In genomic region chr1:155322953-155323728, GRCh38 we compare ENCODE assay signal across 8 cellular contexts. TPM values are rescaled to one million over a fixed set of nuclear protein-coding genes. Genes with fewer than 3 reads are reported as not detected.
DNase-seq lines count a peak whose midpoint lies in the region; ATAC-seq and TF ChIP-seq lines count a peak whose summit lies in the region.

No MANE protein-coding gene starts in this region.

- peak overlapping the region; percentile 94 for H3K4me3 Mint-ChIP-seq in Caco-2 (ENCODE audit: unreplicated experiment)
- H3K4me3 Mint-ChIP-seq in activated T-helper 17 cell treated with anti-CD3 and anti-CD28 coated beads, Interleukin-2, amount 50 U/mL, for 72 hours: peak overlapping the region; percentile 75
- H3K4me3 Mint-ChIP-seq in naive thymus-derived CD4-positive, alpha-beta T cell: peak overlapping the region; percentile 80 to 91 (median 89)

- peak overlapping the region; percentile 89 for H3K27ac ChIP-seq in Karpas-422 (ENCODE audit: low read length)
- H3K27ac ChIP-seq in naive thymus-derived CD4-positive, alpha-beta T cell (ENCODE audit: low read depth, low read length): peak overlapping the region; percentile 90

- peaks cover 81% of the 10 kb centered on the region for H3K36me3 Mint-ChIP-seq in Caco-2 (ENCODE audit: insufficient read depth, unreplicated experiment)
- H3K36me3 Mint-ChIP-seq in activated T-helper 17 cell treated with anti-CD3 and anti-CD28 coated beads, Interleukin-2, amount 50 U/mL, for 72 hours (ENCODE audit: low read depth): peaks cover 35% of the 10 kb centered on the region
- H3K36me3 Mint-ChIP-seq in naive thymus-derived CD4-positive, alpha-beta T cell: peaks cover 0 to 9% (median 0%) of the 10 kb centered on the region in 5 donors

- no peaks in the 10 kb centered on the region for H3K9me2 ChIP-seq in Karpas-422 (replicated peaks; ENCODE audit: insufficient read depth, low read length)

- no peaks in the 10 kb centered on the region for H3K9me3 Mint-ChIP-seq in Caco-2 (ENCODE audit: unreplicated experiment)
- H3K9me3 Mint-ChIP-seq in activated T-helper 17 cell treated with anti-CD3 and anti-CD28 coated beads, Interleukin-2, amount 50 U/mL, for 72 hours: no peaks in the 10 kb centered on the region
- H3K9me3 Mint-ChIP-seq in naive thymus-derived CD4-positive, alpha-beta T cell: no peaks in the 10 kb centered on the region

- H3K9me3 ChIP-seq in Caco-2: no peaks in the 10 kb centered on the region
- no peaks in the 10 kb centered on the region for H3K9me3 ChIP-seq in Karpas-422 (ENCODE audit: low read length)
- H3K9me3 ChIP-seq in naive thymus-derived CD4-positive, alpha-beta T cell (ENCODE audit: control insufficient read depth in 2 of 3, low read length in 3 of 3): no peaks in the 10 kb centered on the region

- CTCF ChIA-PET in Caco-2 (lab: Charles Lee): interaction anchor here (0.6 to 3.1 kb wide), 15 partner anchors 15 to 367 kb away, joined by 3 to 34 read pairs (median 6); partner anchors contain the start of genes CLK2 and FDPS
- CTCF ChIA-PET in naive thymus-derived CD4-positive, alpha-beta T cell (lab: Charles Lee): interaction anchor here (0.6 to 9.4 kb wide), 15 partner anchors 9 to 542 kb away, joined by 3 to 105 read pairs (median 4); partner anchors contain the start of genes ENTREP3 and FDPS

- H2AFZ ChIP-seq in Karpas-422 (ENCODE audit: low read length): no peak overlapping the region; the same call in 1 of the 2 replicates

- no peaks in the 10 kb centered on the region for H3K27me3 ChIP-seq in Caco-2 (replicated peaks; ENCODE audit: control insufficient read depth, insufficient read depth, low read length)
- no peaks in the 10 kb centered on the region for H3K27me3 ChIP-seq in Karpas-422 (ENCODE audit: low read length)
- H3K27me3 ChIP-seq in naive thymus-derived CD4-positive, alpha-beta T cell (ENCODE audit: control insufficient read depth in 2 of 2, insufficient read depth in 2 of 2, low read length in 2 of 2): no peaks in the 10 kb centered on the region

- peak overlapping the region; percentile 98 for H3K4me2 ChIP-seq in Karpas-422 (ENCODE audit: low read depth, low read length, poor library complexity, severe bottlenecking)

- intact Hi-C loops in Caco-2 (cut with micrococcal nuclease; ENCODE audit: unreplicated experiment): loop anchor here (1.0 to 10.0 kb wide), 6 partner anchors 15 to 272 kb away; partner anchors contain the start of genes CLK2, FDPS, HCN3 and SCAMP3
- intact Hi-C loops in naive thymus-derived CD4-positive, alpha-beta T cell (cut with micrococcal nuclease): loop anchor here (1.0 to 10.0 kb wide), 17 partner anchors 15 to 1016 kb away; partner anchors contain the start of genes ASH1L (in 2 of the 2), CLK2 (in 2 of the 2), FDPS (in 2 of the 2) and HCN3 (in 2 of the 2)

- H3K79me2 ChIP-seq in Karpas-422 (ENCODE audit: low read length): no peaks in the 10 kb centered on the region

- H3K4me3 ChIP-seq in Caco-2 (ENCODE audit: low read depth, low read length) (peak overlapping the region; percentile 88), Karpas-422 (ENCODE audit: low read length) (peak overlapping the region; percentile 96)
- peak overlapping the region; percentile 100 for H3K4me3 ChIP-seq in naive thymus-derived CD4-positive, alpha-beta T cell (ENCODE audit: low read length)

- H3K9ac ChIP-seq in Karpas-422 (ENCODE audit: low read length): peak overlapping the region; percentile 99

- no peaks in the 10 kb centered on the region for H3K27me3 Mint-ChIP-seq in Caco-2 (ENCODE audit: insufficient read depth, unreplicated experiment)
- H3K27me3 Mint-ChIP-seq in activated T-helper 17 cell treated with anti-CD3 and anti-CD28 coated beads, Interleukin-2, amount 50 U/mL, for 72 hours: no peaks in the 10 kb centered on the region
- H3K27me3 Mint-ChIP-seq in naive thymus-derived CD4-positive, alpha-beta T cell: no peaks in the 10 kb centered on the region

- H3K4me1 Mint-ChIP-seq in Caco-2 (ENCODE audit: low read depth, unreplicated experiment): peaks cover 16% of the 10 kb centered on the region
- H3K4me1 Mint-ChIP-seq in activated T-helper 17 cell treated with anti-CD3 and anti-CD28 coated beads, Interleukin-2, amount 50 U/mL, for 72 hours: peaks cover 19% of the 10 kb centered on the region
- peaks cover 24 to 40% (median 31%) of the 10 kb centered on the region in 7 donors for H3K4me1 Mint-ChIP-seq in naive thymus-derived CD4-positive, alpha-beta T cell

- no TSS peak for BruUV-seq in Caco-2 (replicated peaks; lab: Mats Ljungman, UMichigan)

- POLR2A ChIA-PET in Caco-2 (lab: Charles Lee): interaction anchor here (0.5 to 1.3 kb wide), 8 partner anchors 15 to 351 kb away, joined by 3 to 16 read pairs (median 3); partner anchors contain the start of genes CLK2, ENTREP3, FDPS and HCN3
- POLR2A ChIA-PET in naive thymus-derived CD4-positive, alpha-beta T cell (lab: Charles Lee): interaction anchor here (0.6 to 3.9 kb wide), 17 partner anchors 13 to 1401 kb away, joined by 3 to 18 read pairs (median 5); partner anchors contain the start of genes ASH1L, CLK2, FDPS and SCAMP3

- H3K4me1 ChIP-seq in Caco-2 (peaks cover 11% of the 10 kb centered on the region), Karpas-422 (ENCODE audit: low read length) (peaks cover 40% of the 10 kb centered on the region)
- peaks cover 0 to 12% of the 10 kb centered on the region in 2 donors for H3K4me1 ChIP-seq in naive thymus-derived CD4-positive, alpha-beta T cell (ENCODE audit: control insufficient read depth in 2 of 2, insufficient read depth in 2 of 2, low read length in 2 of 2)

- H3K36me3 ChIP-seq in Caco-2 (ENCODE audit: control insufficient read depth, insufficient read depth, low read length): peaks cover 1% of the 10 kb centered on the region
- peaks cover 12% of the 10 kb centered on the region; the same call in 1 of the 2 replicates for H3K36me3 ChIP-seq in Karpas-422 (ENCODE audit: insufficient read depth, low read length)
- H3K36me3 ChIP-seq in naive thymus-derived CD4-positive, alpha-beta T cell (ENCODE audit: control insufficient read depth in 2 of 3, insufficient read depth in 3 of 3, low read length in 3 of 3): peaks cover 0 to 7% (median 0%) of the 10 kb centered on the region in 3 experiments

- peak overlapping the region; percentile 88 for H3K27ac Mint-ChIP-seq in Caco-2 (ENCODE audit: unreplicated experiment)
- no peak overlapping the region for H3K27ac Mint-ChIP-seq in activated T-helper 17 cell treated with anti-CD3 and anti-CD28 coated beads, Interleukin-2, amount 50 U/mL, for 72 hours
- peak overlapping the region in 5 of 9 donors; percentile 8 to 86 (median 85) for H3K27ac Mint-ChIP-seq in naive thymus-derived CD4-positive, alpha-beta T cell

- TF ChIP-seq CTCF in Caco-2 (IDR thresholded peaks at IDR 0.05; ENCODE audit: insufficient read depth in 1 of 2, low read depth in 1 of 2, low read length in 1 of 2, severe bottlenecking in 1 of 2, unreplicated experiment in 1 of 2): peak; percentile 92 to 93

- ATAC-seq in GM21529 (IDR thresholded peaks at IDR 0.05; ENCODE audit: unreplicated experiment): peak; percentile 48
- ATAC-seq in activated T-helper 17 cell treated with anti-CD3 and anti-CD28 coated beads, Interleukin-2, amount 50 U/mL, for 72 hours (replicated peaks): peak; percentile 64
- ATAC-seq in naive thymus-derived CD4-positive, alpha-beta T cell: peak; percentile 71

- peak; percentile 95 to 96 for DNase-seq in Caco-2
- DNase-seq in Karpas-422: peak; percentile 94
- peak; percentile 95 for DNase-seq in RKO (ENCODE audit: low spot score)
- DNase-seq in fibroblast of gingiva (ENCODE audit: low read depth): peak; percentile 98
- DNase-seq in naive thymus-derived CD4-positive, alpha-beta T cell: peak; percentile 72 to 94 (median 85)
- DNase-seq in stimulated activated CD8-positive, alpha-beta memory T cell treated with anti-CD3 and anti-CD28 coated beads, Interleukin-7, amount 100 ng/mL, for 48 hours (ENCODE audit: extremely low read depth in 1 of 2, low read depth in 1 of 2): peak; percentile 70 to 74

- H4K20me1 ChIP-seq in Karpas-422 (ENCODE audit: insufficient read depth, low read depth, low read length): no peaks in the 10 kb centered on the region

RNA-seq across cellular contexts. Expression of gene RUSC1, which starts 2.4 kb away (rescaled TPM):
- 44.1 and 44.4 TPM in 2 replicates for total RNA-seq in Caco-2 (2022)
- total RNA-seq in Karpas-422 (2014; rRNA removed; shearing (Covaris generic); ENCODE audit: low replicate concordance): 8.3 and 9.2 TPM in 2 replicates
- total RNA-seq in activated T-helper 17 cell treated with anti-CD3 and anti-CD28 coated beads, Interleukin-2, amount 50 U/mL, for 72 hours: 10 to 100 TPM; 22.3 to 30.0 TPM
- total RNA-seq in naive thymus-derived CD4-positive, alpha-beta T cell: 10 to 100 TPM; 14.9 to 26.8 (median 15.7) TPM
- polyA plus RNA-seq in naive thymus-derived CD4-positive, alpha-beta T cell: 1 to 10 TPM; 6.8 to 7.7 TPM

RNA-seq across cellular contexts. Expression of gene FDPS, which starts 14.5 kb away (rescaled TPM):
- total RNA-seq in Caco-2 (2022): 228 and 235 TPM in 2 replicates
- total RNA-seq in Karpas-422 (2014; rRNA removed; shearing (Covaris generic); ENCODE audit: low replicate concordance): 298 and 377 TPM in 2 replicates
- total RNA-seq in activated T-helper 17 cell treated with anti-CD3 and anti-CD28 coated beads, Interleukin-2, amount 50 U/mL, for 72 hours: 100 to 1,000 TPM; 319 to 371 TPM
- total RNA-seq in naive thymus-derived CD4-positive, alpha-beta T cell: 100 to 1,000 TPM in 1 of 5 experiments, 10 to 100 TPM in 4; 58.5 to 193 (median 79.0) TPM
- 100 to 1,000 TPM in 1 of 2 donors, 10 to 100 TPM in 1; 99.3 to 102 TPM for polyA plus RNA-seq in naive thymus-derived CD4-positive, alpha-beta T cell

RNA-seq across cellular contexts. Expression of gene PKLR, which starts 21.9 kb away (rescaled TPM):
- total RNA-seq in Caco-2 (2022): not detected in 2 replicates
- total RNA-seq in Karpas-422 (2014; rRNA removed; shearing (Covaris generic); ENCODE audit: low replicate concordance): not detected in 2 replicates
- not detected for total RNA-seq in activated T-helper 17 cell treated with anti-CD3 and anti-CD28 coated beads, Interleukin-2, amount 50 U/mL, for 72 hours
- total RNA-seq in naive thymus-derived CD4-positive, alpha-beta T cell: not detected
- polyA plus RNA-seq in naive thymus-derived CD4-positive, alpha-beta T cell: under 1 TPM in 1 of 2 donors, not detected in 1; 0.06 TPM

RNA-seq across cellular contexts. Expression of gene HCN3, which starts 45.9 kb away (rescaled TPM):
- 8.0 and 8.8 TPM in 2 replicates for total RNA-seq in Caco-2 (2022)
- 5.9 and 6.3 TPM in 2 replicates for total RNA-seq in Karpas-422 (2014; rRNA removed; shearing (Covaris generic); ENCODE audit: low replicate concordance)
- 1 to 10 TPM; 4.1 to 6.0 TPM for total RNA-seq in activated T-helper 17 cell treated with anti-CD3 and anti-CD28 coated beads, Interleukin-2, amount 50 U/mL, for 72 hours
- total RNA-seq in naive thymus-derived CD4-positive, alpha-beta T cell: 1 to 10 TPM; 1.6 to 3.3 (median 2.8) TPM
- polyA plus RNA-seq in naive thymus-derived CD4-positive, alpha-beta T cell: under 1 TPM in 1 of 2 donors, not detected in 1; 0.07 TPM

RNA-seq across cellular contexts. Expression of gene CLK2, which starts 49.8 kb away (rescaled TPM):
- 56.8 and 57.5 TPM in 2 replicates for total RNA-seq in Caco-2 (2022)
- total RNA-seq in Karpas-422 (2014; rRNA removed; shearing (Covaris generic); ENCODE audit: low replicate concordance): 78.7 and 99.6 TPM in 2 replicates
- 100 to 1,000 TPM in 1 of 2 donors, 10 to 100 TPM in 1; 87.7 to 131 TPM for total RNA-seq in activated T-helper 17 cell treated with anti-CD3 and anti-CD28 coated beads, Interleukin-2, amount 50 U/mL, for 72 hours
- 100 to 1,000 TPM in 2 of 5 experiments, 10 to 100 TPM in 3; 72.2 to 137 (median 94.7) TPM for total RNA-seq in naive thymus-derived CD4-positive, alpha-beta T cell
- polyA plus RNA-seq in naive thymus-derived CD4-positive, alpha-beta T cell: 10 to 100 TPM; 16.7 to 31.0 TPM

Comparison
In these comparisons a context has a peak if more than half of its experiments do, and no peak if none do; other contexts are left out.
1. Peak in every context shown above with its lines: DNase-seq, ATAC-seq, H3K4me3 ChIP-seq and H3K27ac ChIP-seq.